ENCODE assay signal across 8 cellular contexts in genomic region chr3:151171145-151171544, GRCh38. TPM values are rescaled to one million over a fixed set of nuclear protein-coding genes. Genes with fewer than 3 reads are reported as not detected.
DNase-seq lines count a peak whose midpoint lies in the region; ATAC-seq and TF ChIP-seq lines count a peak whose summit lies in the region.

No MANE protein-coding gene starts in this region.

- ATAC-seq in GM21447 (IDR thresholded peaks at IDR 0.05; ENCODE audit: unreplicated experiment), result peak; percentile 71
- ATAC-seq in activated naive CD8-positive, alpha-beta T cell treated with anti-CD3 and anti-CD28 coated beads, Interleukin-2, amount 50 U/mL, for 24 hours, result peak; percentile 77

- peak; percentile 56 for DNase-seq in GF-D8 (lab: John Stamatoyannopoulos, UW)
- DNase-seq in activated naive CD8-positive, alpha-beta T cell treated with anti-CD3 and anti-CD28 coated beads, Interleukin-2, amount 50 U/mL, for 24 hours, result peak; percentile 43
- no peak for DNase-seq in spleen
- DNase-seq in NCI-H526 (lab: John Stamatoyannopoulos, UW), result no peak
- no peak for DNase-seq in retina
- DNase-seq in NCI-H1930 (lab: John Stamatoyannopoulos, UW), result no peak

- H3K4me3 ChIP-seq in spleen, result peak overlapping the region in 1 of 8 donors; percentile 18

- no peak for TF ChIP-seq POLR2A in spleen (IDR thresholded peaks at IDR 0.05)

- intact Hi-C loops in spleen (cut with DNase I; ENCODE audit: low total_unique reads), result no loop called here

- no peaks in the 10 kb centered on the region for H3K27me3 ChIP-seq in spleen (replicated peaks in 1 of 7)

- H3K27ac Mint-ChIP-seq in activated naive CD8-positive, alpha-beta T cell treated with anti-CD3 and anti-CD28 coated beads, Interleukin-2, amount 50 U/mL, for 24 hours, result peak overlapping the region; percentile 85

- 12 to 38% (median 13%) methylated on average over 3 of the region's 3 CpGs for WGBS in spleen, 5 donors

- peaks cover 2% of the 10 kb centered on the region for H3K27me3 Mint-ChIP-seq in activated naive CD8-positive, alpha-beta T cell treated with anti-CD3 and anti-CD28 coated beads, Interleukin-2, amount 50 U/mL, for 24 hours

- H3K4me1 Mint-ChIP-seq in activated naive CD8-positive, alpha-beta T cell treated with anti-CD3 and anti-CD28 coated beads, Interleukin-2, amount 50 U/mL, for 24 hours, result peaks cover 42% of the 10 kb centered on the region

- TF ChIP-seq CTCF in spleen (IDR thresholded peaks at IDR 0.05 in 8 of 11, conservative IDR thresholded peaks at IDR 0.05 in 3 of 11), result no peak

- H3K27ac ChIP-seq in KOPT-K1 (ENCODE audit: low read depth, low read length, poor library complexity, severe bottlenecking) (peak overlapping the region; percentile 50), spleen (peak overlapping the region in 7 of 8 donors; percentile 18 to 87 (median 77))

- H3K9me3 ChIP-seq in KOPT-K1 (ENCODE audit: insufficient read depth, low read length, poor library complexity, severe bottlenecking), result no peaks in the 10 kb centered on the region
- no peaks in the 10 kb centered on the region for H3K9me3 ChIP-seq in spleen

- H3K36me3 Mint-ChIP-seq in activated naive CD8-positive, alpha-beta T cell treated with anti-CD3 and anti-CD28 coated beads, Interleukin-2, amount 50 U/mL, for 24 hours (ENCODE audit: low read depth), result no peaks in the 10 kb centered on the region

- no peaks in the 10 kb centered on the region for H3K9me3 Mint-ChIP-seq in activated naive CD8-positive, alpha-beta T cell treated with anti-CD3 and anti-CD28 coated beads, Interleukin-2, amount 50 U/mL, for 24 hours

- H3K4me1 ChIP-seq in spleen, result peaks cover 25 to 53% (median 41%) of the 10 kb centered on the region in 6 donors

- H3K4me3 Mint-ChIP-seq in activated naive CD8-positive, alpha-beta T cell treated with anti-CD3 and anti-CD28 coated beads, Interleukin-2, amount 50 U/mL, for 24 hours, result peak overlapping the region; percentile 56

- H3K36me3 ChIP-seq in KOPT-K1 (ENCODE audit: insufficient read depth, low read length), result peaks cover 15% of the 10 kb centered on the region; the same call in 1 of the 2 replicates
- H3K36me3 ChIP-seq in spleen, result no peaks in the 10 kb centered on the region

RNA-seq across cellular contexts. Expression of gene GPR171, which starts 31.9 kb away (rescaled TPM):
- 10 to 100 TPM in 5 of 7 donors, 1 to 10 TPM in 2; 8.8 to 40.4 (median 14.3) TPM for total RNA-seq in spleen
- 1 to 10 TPM; 2.7 to 9.1 (median 2.9) TPM for polyA plus RNA-seq in spleen

Comparison
In these comparisons a context has a peak if more than half of its experiments do, and no peak if none do; other contexts are left out.
1. DNase-seq: peak in GF-D8 (single experiment) and activated naive CD8-positive, alpha-beta T cell treated with anti-CD3 and anti-CD28 coated beads, Interleukin-2, amount 50 U/mL, for 24 hours (single experiment); none in spleen (single experiment), NCI-H526 (0 of 2), retina (single experiment) and NCI-H1930 (0 of 2).